ENCODE assay signal across 14 cellular contexts in the genomic region with DNA sequence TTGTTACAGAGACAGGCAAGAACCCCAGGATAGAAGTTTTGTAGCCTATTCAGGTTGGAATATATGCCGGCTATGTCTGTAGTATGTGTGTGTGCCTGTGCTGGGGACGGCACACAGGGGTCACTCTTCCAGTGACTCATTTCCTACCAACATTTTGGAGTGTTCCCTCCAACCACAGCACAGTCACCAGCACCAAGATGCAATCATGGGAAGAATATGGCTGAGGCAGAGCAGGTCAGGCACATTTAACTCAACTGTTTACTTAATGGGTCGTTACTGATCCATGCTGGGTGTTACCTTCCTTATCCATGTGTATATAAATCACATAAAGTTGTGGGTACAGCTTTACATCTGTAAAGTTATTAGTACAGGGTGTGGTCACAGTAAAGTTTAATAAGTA.
DNase-seq lines count a peak whose midpoint lies in the region; ATAC-seq and TF ChIP-seq lines count a peak whose summit lies in the region.
"Had no signal": no experiment of that assay in that cellular context is flagged by ENCODE, and none has a peak within 500 bp of the region (broad histone marks: within the 10 kb centered on the region; RNA-seq: fewer than 3 reads in every experiment).

No MANE protein-coding gene starts in this region.

- H3K9me3 Mint-ChIP-seq in Calu3 (ENCODE audit: low read depth, unreplicated experiment): no peaks in the 10 kb centered on the region
- peaks cover 10% of the 10 kb centered on the region for H3K9me3 Mint-ChIP-seq in progenitor cell of endocrine pancreas (ENCODE audit: low read depth)

- no peak for TF ChIP-seq POLR2A in NB4 (IDR thresholded peaks at IDR 0.05; ENCODE audit: extremely low read depth, insufficient read length)

- no peak for TF ChIP-seq CTCF in Calu3 (IDR thresholded peaks at IDR 0.05; ENCODE audit: unreplicated experiment)
- no peak for TF ChIP-seq CTCF in NB4 (IDR thresholded peaks at IDR 0.05; ENCODE audit: low read depth, low read length)
- TF ChIP-seq CTCF in progenitor cell of endocrine pancreas (IDR thresholded peaks at IDR 0.05; ENCODE audit: unreplicated experiment): no peak

- H3K36me3 Mint-ChIP-seq in Calu3 (ENCODE audit: insufficient read depth, unreplicated experiment): peaks cover 5% of the 10 kb centered on the region
- H3K36me3 Mint-ChIP-seq in progenitor cell of endocrine pancreas (ENCODE audit: insufficient read depth): no peaks in the 10 kb centered on the region

- DNase-seq in Calu3 (peak; percentile 34), NB4 (ENCODE audit: low read depth) (peak; percentile 4), dermis blood vessel endothelial cell (peak; percentile 51), progenitor cell of endocrine pancreas (ENCODE audit: low spot score, unreplicated experiment) (no peak), cortex of kidney (lab: John Stamatoyannopoulos, UW) (no peak), GOT3 (lab: John Stamatoyannopoulos, UW) (no peak)
- no peak for DNase-seq in activated naive CD4-positive, alpha-beta T cell treated with Interleukin-2 at 50 U/mL for 16 hours
- DNase-seq: activated CD4-positive, CD25-positive, alpha-beta regulatory T cell treated with anti-CD3 and anti-CD28 coated beads, Interleukin-2, amount 50 U/mL, for 72 hours; caudate nucleus; Kasumi-1; stimulated activated CD4-positive, alpha-beta T cell treated with anti-CD3 and anti-CD28 coated beads, Interleukin-15, amount 100 ng/mL, for 24 hours had no signal

- no peaks in the 10 kb centered on the region for H3K27me3 Mint-ChIP-seq in Calu3 (ENCODE audit: unreplicated experiment)
- no peaks in the 10 kb centered on the region for H3K27me3 Mint-ChIP-seq in progenitor cell of endocrine pancreas

- BruUV-seq in Calu3 (replicated peaks; lab: Mats Ljungman, UMichigan): no TSS peak

- no peak for ATAC-seq in GM18517 (IDR thresholded peaks at IDR 0.05; ENCODE audit: unreplicated experiment)
- ATAC-seq: esophagus mucosa had no signal

- intact Hi-C loops in Calu3 (cut with micrococcal nuclease; ENCODE audit: unreplicated experiment): loop anchor here (5.0 to 10.0 kb wide), 2 partner anchors 105 to 183 kb away; no protein-coding TSS in a partner anchor

- peaks cover 40% of the 10 kb centered on the region for H3K4me1 Mint-ChIP-seq in Calu3 (ENCODE audit: low read depth, unreplicated experiment)
- H3K4me1 Mint-ChIP-seq in progenitor cell of endocrine pancreas (ENCODE audit: low read depth): peaks cover 37% of the 10 kb centered on the region

- H3K4me3 Mint-ChIP-seq in Calu3 (ENCODE audit: low read depth, unreplicated experiment) (peak overlapping the region; percentile 26), progenitor cell of endocrine pancreas (ENCODE audit: low read depth) (peak overlapping the region; percentile 38)

- H3K4me3 ChIP-seq in NB4 (ENCODE audit: low read depth, low read length): no peak overlapping the region
- H3K4me3 ChIP-seq: HAP-1 had no signal

- CTCF ChIA-PET in Calu3 (lab: Charles Lee): no interaction called here

- H3K27ac Mint-ChIP-seq in Calu3 (ENCODE audit: unreplicated experiment) (peak overlapping the region; percentile 30), progenitor cell of endocrine pancreas (peak overlapping the region; percentile 86)

Comparison
In these comparisons a context has a peak if more than half of its experiments do, and no peak if none do; other contexts are left out.
1. DNase-seq: peak in Calu3 (single experiment), NB4 (single experiment) and dermis blood vessel endothelial cell (single experiment); none in progenitor cell of endocrine pancreas (single experiment), cortex of kidney (single experiment), activated naive CD4-positive, alpha-beta T cell treated with Interleukin-2 at 50 U/mL for 16 hours (single experiment) and GOT3 (single experiment).